1 cellular context compared by ENCODE assay signal in the genomic region with DNA sequence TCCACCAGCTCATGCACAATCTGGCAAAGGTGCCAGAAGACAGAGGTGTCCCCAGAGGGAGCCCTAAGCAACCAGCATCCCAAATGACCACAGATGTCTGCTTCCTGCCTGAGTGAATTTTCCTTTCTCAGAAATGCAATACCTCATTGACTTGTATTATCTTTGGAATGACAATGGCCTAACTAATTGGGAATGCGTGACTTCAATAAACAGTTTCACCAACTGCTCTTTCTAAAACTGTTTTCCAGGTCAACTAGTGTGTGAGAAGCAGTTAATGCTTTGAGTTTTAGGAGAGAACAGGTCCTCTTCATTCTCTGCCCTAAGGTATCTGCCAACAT.
TF ChIP-seq lines count a peak whose summit lies in the region.

No MANE protein-coding gene starts in this region.

TF ChIP-seq in HEK293, 187 proteins besides CTCF, POLR2A, EP300 and RAD21 (continued from another document):
- peak; percentile 48; the same call in 1 of the 2 replicates for TF ChIP-seq PRDM6 (tag by site-specific recombination; IDR thresholded peaks at IDR 0.05)
